In genomic region chr19:9782282-9782681, GRCh38 we compare ENCODE assay signal across 17 cellular contexts. TPM values are rescaled to one million over a fixed set of nuclear protein-coding genes. Genes with fewer than 3 reads are reported as not detected.
DNase-seq lines count a peak whose midpoint lies in the region; ATAC-seq and TF ChIP-seq lines count a peak whose summit lies in the region.
"Had no signal": no experiment of that assay in that cellular context is flagged by ENCODE, and none has a peak within 500 bp of the region (broad histone marks: within the 10 kb centered on the region; RNA-seq: fewer than 3 reads in every experiment).

No MANE protein-coding gene starts in this region.

- no peaks in the 10 kb centered on the region for H3K4me1 ChIP-seq in mammary epithelial cell (ENCODE audit: insufficient read depth, low read length)

- dilution Hi-C loops in mammary epithelial cell (cut with HindIII; ENCODE audit: low sequenced_read_pairs) = no loop called here

- WGBS in mammary epithelial cell (ENCODE audit: low coverage, missing lambda C conversion rate) = 100% methylated on average over 1 of the region's 2 CpGs

- no peak for ATAC-seq in activated naive CD4-positive, alpha-beta T cell treated with anti-CD3 and anti-CD28 coated beads, Interleukin-2, amount 50 U/mL, for 72 hours
- ATAC-seq in GM19463 (IDR thresholded peaks at IDR 0.05; ENCODE audit: unreplicated experiment) = no peak
- ATAC-seq in naive thymus-derived CD8-positive, alpha-beta T cell = no peak
- ATAC-seq: GM23338 had no signal

- DNase-seq in activated naive CD4-positive, alpha-beta T cell treated with anti-CD3 and anti-CD28 coated beads for 36 hours = peak; percentile 25
- no peak for DNase-seq in activated naive CD4-positive, alpha-beta T cell treated with anti-CD3 and anti-CD28 coated beads, Interleukin-2, amount 50 U/mL, for 72 hours (ENCODE audit: low spot score in 2 of 2)
- DNase-seq in NB4 (ENCODE audit: low read depth) (peak; percentile 44), glutamatergic neuron (no peak), mammary epithelial cell (no peak), MCF 10A (ENCODE audit: unreplicated experiment) (no peak)
- no peak for DNase-seq in naive thymus-derived CD8-positive, alpha-beta T cell
- DNase-seq: Caco-2, NCI-H1417, NCI-H1930, NCI-H2171 treated with DMSO at 0.1 percent for 48 hours, NCI-H774, SHP77 treated with DMSO at 0.1 percent for 48 hours had no signal

- POLR2A ChIA-PET in MCF 10A (lab: Yijun Ruan, JAX) = interaction anchor here (1.2 kb wide), 1 partner anchor 13 kb away, joined by 4 read pairs; the partner anchor contains the start of gene ZNF846
- POLR2A ChIA-PET in naive thymus-derived CD8-positive, alpha-beta T cell (lab: Charles Lee) = interaction anchor here (1.1 to 2.4 kb wide), 2 partner anchors 13 to 36 kb away, joined by 3 to 10 read pairs; partner anchors contain the start of gene ZNF846

- H3K27ac Mint-ChIP-seq in activated naive CD4-positive, alpha-beta T cell treated with anti-CD3 and anti-CD28 coated beads for 36 hours = no peak overlapping the region
- peak overlapping the region in 1 of 2 donors; percentile 67 for H3K27ac Mint-ChIP-seq in activated naive CD4-positive, alpha-beta T cell treated with anti-CD3 and anti-CD28 coated beads, Interleukin-2, amount 50 U/mL, for 72 hours
- H3K27ac Mint-ChIP-seq in glutamatergic neuron (ENCODE audit: unreplicated experiment) (peak overlapping the region; percentile 73), MCF 10A (ENCODE audit: low read depth, unreplicated experiment) (no peak overlapping the region)
- peak overlapping the region in 4 of 10 donors; percentile 18 to 48 (median 24) for H3K27ac Mint-ChIP-seq in naive thymus-derived CD8-positive, alpha-beta T cell
- H3K27ac Mint-ChIP-seq: GM23338 had no signal

- H3K36me3 ChIP-seq in mammary epithelial cell (ENCODE audit: insufficient read depth, low read length) = no peaks in the 10 kb centered on the region

- no peak for TF ChIP-seq POLR2A in NB4 (IDR thresholded peaks at IDR 0.05; ENCODE audit: extremely low read depth, insufficient read length)

- peaks cover 6% of the 10 kb centered on the region for H3K9me3 Mint-ChIP-seq in activated naive CD4-positive, alpha-beta T cell treated with anti-CD3 and anti-CD28 coated beads for 36 hours
- peaks cover 6 to 13% of the 10 kb centered on the region in 2 donors for H3K9me3 Mint-ChIP-seq in activated naive CD4-positive, alpha-beta T cell treated with anti-CD3 and anti-CD28 coated beads, Interleukin-2, amount 50 U/mL, for 72 hours
- H3K9me3 Mint-ChIP-seq in glutamatergic neuron (ENCODE audit: unreplicated experiment) = peaks cover 9% of the 10 kb centered on the region
- H3K9me3 Mint-ChIP-seq in MCF 10A (ENCODE audit: unreplicated experiment) = no peaks in the 10 kb centered on the region
- H3K9me3 Mint-ChIP-seq in naive thymus-derived CD8-positive, alpha-beta T cell = peaks cover 0 to 19% (median 3%) of the 10 kb centered on the region in 9 donors

- H3K27me3 Mint-ChIP-seq in activated naive CD4-positive, alpha-beta T cell treated with anti-CD3 and anti-CD28 coated beads for 36 hours (ENCODE audit: low read depth) = no peaks in the 10 kb centered on the region
- H3K27me3 Mint-ChIP-seq in glutamatergic neuron (ENCODE audit: unreplicated experiment) (peaks cover 9% of the 10 kb centered on the region), MCF 10A (ENCODE audit: insufficient read depth, unreplicated experiment) (no peaks in the 10 kb centered on the region)
- H3K27me3 Mint-ChIP-seq in naive thymus-derived CD8-positive, alpha-beta T cell = no peaks in the 10 kb centered on the region

- H3K4me3 ChIP-seq in NB4 (ENCODE audit: low read depth, low read length) (no peak overlapping the region), mammary epithelial cell (replicated peaks in 1 of 3; ENCODE audit: insufficient read depth in 1 of 3, low read depth in 2 of 3, low read length in 3 of 3) (no peak overlapping the region)
- H3K4me3 ChIP-seq: GM23338 had no signal

- H3K9me3 ChIP-seq in mammary epithelial cell (replicated peaks; ENCODE audit: insufficient read depth, low read length) = no peaks in the 10 kb centered on the region
- H3K9me3 ChIP-seq: Caco-2 had no signal

- intact Hi-C loops in activated naive CD4-positive, alpha-beta T cell treated with anti-CD3 and anti-CD28 coated beads for 36 hours (cut with micrococcal nuclease) = no loop called here
- intact Hi-C loops in mammary epithelial cell (cut with micrococcal nuclease) = no loop called here
- intact Hi-C loops in MCF 10A (cut with micrococcal nuclease) = no loop called here

- no peak overlapping the region for H3K9ac ChIP-seq in mammary epithelial cell (ENCODE audit: insufficient read depth, low read length)

- TF ChIP-seq CTCF in NB4 (IDR thresholded peaks at IDR 0.05; ENCODE audit: low read depth, low read length) (no peak), glutamatergic neuron (IDR thresholded peaks at IDR 0.05; ENCODE audit: partially characterized antibody, unreplicated experiment) (no peak), mammary epithelial cell (conservative IDR thresholded peaks at IDR 0.05 in 1 of 2, IDR thresholded peaks at IDR 0.05 in 1 of 2; ENCODE audit: extremely low read depth in 1 of 2, insufficient read depth in 1 of 2, low read depth in 1 of 2, low read length in 2 of 2) (no peak), MCF 10A (IDR thresholded peaks at IDR 0.05; ENCODE audit: unreplicated experiment) (no peak)

- no peaks in the 10 kb centered on the region for H3K36me3 Mint-ChIP-seq in activated naive CD4-positive, alpha-beta T cell treated with anti-CD3 and anti-CD28 coated beads for 36 hours (ENCODE audit: low read depth)
- peaks cover 6 to 16% of the 10 kb centered on the region in 2 donors for H3K36me3 Mint-ChIP-seq in activated naive CD4-positive, alpha-beta T cell treated with anti-CD3 and anti-CD28 coated beads, Interleukin-2, amount 50 U/mL, for 72 hours
- H3K36me3 Mint-ChIP-seq in glutamatergic neuron (ENCODE audit: unreplicated experiment) (peaks cover 7% of the 10 kb centered on the region), MCF 10A (ENCODE audit: insufficient read depth, unreplicated experiment) (no peaks in the 10 kb centered on the region)
- H3K36me3 Mint-ChIP-seq in naive thymus-derived CD8-positive, alpha-beta T cell = peaks cover 0 to 13% (median 3%) of the 10 kb centered on the region in 3 donors
- H3K36me3 Mint-ChIP-seq: CD14-positive monocyte had no signal

- H3K4me1 Mint-ChIP-seq in activated naive CD4-positive, alpha-beta T cell treated with anti-CD3 and anti-CD28 coated beads for 36 hours (ENCODE audit: low read depth) = peaks cover 20% of the 10 kb centered on the region
- peaks cover 9% of the 10 kb centered on the region for H3K4me1 Mint-ChIP-seq in glutamatergic neuron (ENCODE audit: low read depth, unreplicated experiment)
- H3K4me1 Mint-ChIP-seq in MCF 10A (ENCODE audit: insufficient read depth, unreplicated experiment) = peaks cover 10% of the 10 kb centered on the region
- H3K4me1 Mint-ChIP-seq in naive thymus-derived CD8-positive, alpha-beta T cell = peaks cover 7 to 33% (median 28%) of the 10 kb centered on the region in 4 donors

- H3K4me2 ChIP-seq in mammary epithelial cell (ENCODE audit: insufficient read depth, low read depth, low read length) = no peak overlapping the region
- H3K4me2 ChIP-seq: GM23338 had no signal

- no peaks in the 10 kb centered on the region for H4K20me1 ChIP-seq in mammary epithelial cell (ENCODE audit: insufficient read depth, low read length)

- peaks cover 10% of the 10 kb centered on the region for H3K79me2 ChIP-seq in mammary epithelial cell (ENCODE audit: insufficient read depth, low read length)

- CTCF ChIA-PET in activated naive CD4-positive, alpha-beta T cell treated with anti-CD3 and anti-CD28 coated beads for 36 hours (lab: Charles Lee) = no interaction called here
- CTCF ChIA-PET in mammary epithelial cell (lab: Charles Lee; ENCODE audit: low non-redundant PET) = no interaction called here
- CTCF ChIA-PET in MCF 10A (lab: Yijun Ruan, JAX) = interaction anchor here (1.1 kb wide), 1 partner anchor 157 kb away, joined by 3 read pairs; no protein-coding TSS in a partner anchor

- in situ Hi-C loops in mammary epithelial cell (cut with MboI; ENCODE audit: low sequenced_read_pairs in 2 of 2) = loop anchor here (10.0 to 25.0 kb wide), 2 partner anchors 577 to 645 kb away; partner anchors contain the start of genes OR7G3 (in 1 of the 2) and ZNF317 (in 1 of the 2)

- BruUV-seq in mammary epithelial cell (replicated peaks; lab: Mats Ljungman, UMichigan) (no TSS peak), MCF 10A (replicated peaks; lab: Mats Ljungman, UMichigan) (no TSS peak)

- no peaks in the 10 kb centered on the region for H3K27me3 ChIP-seq in mammary epithelial cell (ENCODE audit: insufficient read depth, low read length)

- H3K4me3 Mint-ChIP-seq in activated naive CD4-positive, alpha-beta T cell treated with anti-CD3 and anti-CD28 coated beads for 36 hours = no peak overlapping the region
- H3K4me3 Mint-ChIP-seq in glutamatergic neuron (ENCODE audit: unreplicated experiment) (no peak overlapping the region), MCF 10A (ENCODE audit: unreplicated experiment) (no peak overlapping the region)
- H3K4me3 Mint-ChIP-seq in naive thymus-derived CD8-positive, alpha-beta T cell = peak overlapping the region in 1 of 10 donors; percentile 4
- H3K4me3 Mint-ChIP-seq: GM23338 had no signal

- no peak overlapping the region for H3K27ac ChIP-seq in mammary epithelial cell (ENCODE audit: insufficient read depth, low read depth, low read length)

- H2AFZ ChIP-seq in mammary epithelial cell (ENCODE audit: low read depth, low read length) = no peak overlapping the region
- H2AFZ ChIP-seq: GM23338 had no signal

RNA-seq across cellular contexts. Expression of gene ZNF846, which starts 13.7 kb away (rescaled TPM):
- total RNA-seq in activated naive CD4-positive, alpha-beta T cell treated with anti-CD3 and anti-CD28 coated beads for 36 hours = 1 to 10 TPM; 2.0 to 3.5 TPM
- total RNA-seq in activated naive CD4-positive, alpha-beta T cell treated with anti-CD3 and anti-CD28 coated beads, Interleukin-2, amount 50 U/mL, for 72 hours = 1 to 10 TPM; 5.2 to 5.8 TPM
- total RNA-seq in glutamatergic neuron (ENCODE audit: unreplicated experiment) = 19.0 TPM
- 10 to 100 TPM; 10.1 to 13.0 TPM for total RNA-seq in mammary epithelial cell
- 2.5 TPM for polyA plus RNA-seq in mammary epithelial cell
- 1.3 TPM for polyA minus RNA-seq in mammary epithelial cell
- total RNA-seq in MCF 10A (2022) = 3.2 and 3.3 TPM in 2 replicates
- 10 to 100 TPM; 29.5 to 34.0 TPM for total RNA-seq in naive thymus-derived CD8-positive, alpha-beta T cell
- 10 to 100 TPM in 1 of 3 donors, 1 to 10 TPM in 2; 6.0 to 10.6 (median 9.5) TPM for polyA plus RNA-seq in naive thymus-derived CD8-positive, alpha-beta T cell
- total RNA-seq: HT1080 had no signal

RNA-seq across cellular contexts. Expression of gene FBXL12, which starts 36.6 kb away (rescaled TPM):
- total RNA-seq in activated naive CD4-positive, alpha-beta T cell treated with anti-CD3 and anti-CD28 coated beads for 36 hours = 10 to 100 TPM; 17.5 to 19.8 TPM
- total RNA-seq in activated naive CD4-positive, alpha-beta T cell treated with anti-CD3 and anti-CD28 coated beads, Interleukin-2, amount 50 U/mL, for 72 hours = 10 to 100 TPM; 30.7 to 36.0 TPM
- 43.0 TPM for total RNA-seq in glutamatergic neuron (ENCODE audit: unreplicated experiment)
- total RNA-seq in mammary epithelial cell = 10 to 100 TPM; 16.3 to 28.3 TPM
- polyA plus RNA-seq in mammary epithelial cell = 17.4 TPM
- polyA minus RNA-seq in mammary epithelial cell = 16.2 TPM
- total RNA-seq in MCF 10A (2022) = 27.4 and 30.8 TPM in 2 replicates
- total RNA-seq in naive thymus-derived CD8-positive, alpha-beta T cell = 10 to 100 TPM; 38.0 to 42.1 TPM
- 10 to 100 TPM in 1 of 3 donors, 1 to 10 TPM in 2; 8.3 to 15.6 (median 8.5) TPM for polyA plus RNA-seq in naive thymus-derived CD8-positive, alpha-beta T cell

RNA-seq across cellular contexts. Expression of gene UBL5, which starts 45.4 kb away (rescaled TPM):
- 100 to 1,000 TPM; 287 to 298 TPM for total RNA-seq in activated naive CD4-positive, alpha-beta T cell treated with anti-CD3 and anti-CD28 coated beads for 36 hours
- 100 to 1,000 TPM; 268 to 366 TPM for total RNA-seq in activated naive CD4-positive, alpha-beta T cell treated with anti-CD3 and anti-CD28 coated beads, Interleukin-2, amount 50 U/mL, for 72 hours
- 324 TPM for total RNA-seq in glutamatergic neuron (ENCODE audit: unreplicated experiment)
- 100 to 1,000 TPM; 125 to 305 TPM for total RNA-seq in mammary epithelial cell
- 819 TPM for polyA plus RNA-seq in mammary epithelial cell
- 55.2 TPM for polyA minus RNA-seq in mammary epithelial cell
- 302 and 374 TPM in 2 replicates for total RNA-seq in MCF 10A (2022)
- 100 to 1,000 TPM; 222 to 232 TPM for total RNA-seq in naive thymus-derived CD8-positive, alpha-beta T cell
- 100 to 1,000 TPM; 694 to 819 (median 701) TPM for polyA plus RNA-seq in naive thymus-derived CD8-positive, alpha-beta T cell

RNA-seq across cellular contexts. Expression of gene PIN1, which starts 52.8 kb away (rescaled TPM):
- total RNA-seq in activated naive CD4-positive, alpha-beta T cell treated with anti-CD3 and anti-CD28 coated beads for 36 hours = 10 to 100 TPM; 84.5 to 88.1 TPM
- total RNA-seq in activated naive CD4-positive, alpha-beta T cell treated with anti-CD3 and anti-CD28 coated beads, Interleukin-2, amount 50 U/mL, for 72 hours = 100 to 1,000 TPM in 1 of 2 donors, 10 to 100 TPM in 1; 75.7 to 100 TPM
- total RNA-seq in glutamatergic neuron (ENCODE audit: unreplicated experiment) (110 TPM), mammary epithelial cell (10 to 100 TPM; 50.3 to 77.4 TPM), MCF 10A (2022) (54.6 and 61.4 TPM in 2 replicates)
- polyA plus RNA-seq in mammary epithelial cell = 74.0 TPM
- 23.3 TPM for polyA minus RNA-seq in mammary epithelial cell
- total RNA-seq in naive thymus-derived CD8-positive, alpha-beta T cell = 10 to 100 TPM; 63.3 to 65.6 TPM
- polyA plus RNA-seq in naive thymus-derived CD8-positive, alpha-beta T cell = 100 to 1,000 TPM in 1 of 3 donors, 10 to 100 TPM in 2; 85.3 to 126 (median 95.8) TPM

Comparison
In these comparisons a context has a peak if more than half of its experiments do, and no peak if none do; other contexts are left out.
1. DNase-seq: peak in activated naive CD4-positive, alpha-beta T cell treated with anti-CD3 and anti-CD28 coated beads for 36 hours (single experiment) and NB4 (single experiment); none in activated naive CD4-positive, alpha-beta T cell treated with anti-CD3 and anti-CD28 coated beads, Interleukin-2, amount 50 U/mL, for 72 hours (0 of 2), glutamatergic neuron (single experiment), mammary epithelial cell (single experiment), MCF 10A (single experiment) and naive thymus-derived CD8-positive, alpha-beta T cell (0 of 10).